ENCODE assay signal across 6 cellular contexts in the genomic region with DNA sequence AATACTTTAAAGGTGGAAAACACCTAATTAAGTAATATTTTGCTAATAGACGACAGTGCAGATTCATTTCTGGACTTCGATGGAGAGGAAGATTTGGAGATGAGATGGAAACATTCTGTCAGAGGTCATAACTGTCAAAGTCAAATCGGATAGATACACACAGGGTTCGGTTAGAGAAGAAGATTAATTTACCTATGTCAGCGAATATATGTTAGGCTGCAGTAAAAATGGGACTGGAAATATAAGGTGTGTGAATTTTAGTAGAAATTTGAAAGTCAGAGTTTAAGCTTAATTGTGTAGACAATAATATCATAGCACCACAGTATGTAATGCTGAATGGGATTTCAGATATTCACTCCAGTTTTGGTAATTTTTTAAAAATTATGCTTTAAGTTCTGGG.
"Had no signal": no experiment of that assay in that cellular context is flagged by ENCODE, and none has a peak within 500 bp of the region (broad histone marks: within the 10 kb centered on the region; RNA-seq: fewer than 3 reads in every experiment).

No MANE protein-coding gene starts in this region.

- DNase-seq: KBM-7 had no signal

- H3K4me2 ChIP-seq: KMS-11 had no signal

- H3K36me3 Mint-ChIP-seq: IgD-negative memory B cell had no signal

- H3K27ac ChIP-seq: HL-60, KMS-11 had no signal

- H3K9me3 Mint-ChIP-seq: IgD-negative memory B cell had no signal

- H3K4me3 Mint-ChIP-seq: IgD-negative memory B cell had no signal

- ATAC-seq: K562 had no signal

- FAIRE-seq: HTR-8/SVneo, K562 had no signal

- H3K4me3 ChIP-seq: K562 had no signal

- H3K9ac ChIP-seq: KMS-11 had no signal
